19 cellular contexts compared by ENCODE assay signal in genomic region chr12:25699454-25699853, GRCh38.
DNase-seq lines count a peak whose midpoint lies in the region; ATAC-seq, FAIRE-seq and TF ChIP-seq lines count a peak whose summit lies in the region.
"Had no signal": no experiment of that assay in that cellular context is flagged by ENCODE, and none has a peak within 500 bp of the region (broad histone marks: within the 10 kb centered on the region; RNA-seq: fewer than 3 reads in every experiment).

No MANE protein-coding gene starts in this region.

- no peak overlapping the region for H2AFZ ChIP-seq in K562 (ENCODE audit: low read depth, low read length)

- peaks cover 23% of the 10 kb centered on the region for H3K4me1 Mint-ChIP-seq in MCF 10A (ENCODE audit: insufficient read depth, unreplicated experiment)
- H3K4me1 Mint-ChIP-seq in activated T-cell treated with anti-CD3 and anti-CD28 coated beads, Interleukin-2, amount 50 U/mL, for 24 hours (ENCODE audit: low read depth) = no peaks in the 10 kb centered on the region
- H3K4me1 Mint-ChIP-seq: CD8-positive, alpha-beta memory T cell had no signal

- H3K36me3 ChIP-seq in breast epithelium (no peaks in the 10 kb centered on the region), K562 (ENCODE audit: control insufficient read depth, insufficient read depth, low read length) (no peaks in the 10 kb centered on the region)
- H3K36me3 ChIP-seq: BLaER1, SJSA1 had no signal

- no peaks in the 10 kb centered on the region for H3K4me1 ChIP-seq in breast epithelium
- no peaks in the 10 kb centered on the region; a peak in 1 of 5 replicates for H3K4me1 ChIP-seq in K562 (replicated peaks in 1 of 2; ENCODE audit: control insufficient read depth in 2 of 2, insufficient read depth in 2 of 2, low read length in 2 of 2)

- WGBS in K562 (ENCODE audit: insufficient coverage, low coverage, missing lambda C conversion rate) = 0% methylated on average over 1 of the region's 1 CpG

- ATAC-seq in K562 = no peak
- ATAC-seq in GM18858 (IDR thresholded peaks at IDR 0.05; ENCODE audit: unreplicated experiment) = no peak

- H3K27me3 Mint-ChIP-seq in MCF 10A (ENCODE audit: insufficient read depth, unreplicated experiment) = no peaks in the 10 kb centered on the region
- no peaks in the 10 kb centered on the region for H3K27me3 Mint-ChIP-seq in activated T-cell treated with anti-CD3 and anti-CD28 coated beads, Interleukin-2, amount 50 U/mL, for 24 hours

- H3K27me3 ChIP-seq in breast epithelium (no peaks in the 10 kb centered on the region), K562 (ENCODE audit: control insufficient read depth in 2 of 2, insufficient read depth in 2 of 2, low read length in 2 of 2) (no peaks in the 10 kb centered on the region)
- H3K27me3 ChIP-seq: BLaER1, SJSA1 had no signal

- H3K9ac ChIP-seq in K562 (ENCODE audit: insufficient read depth in 1 of 2, low read depth in 2 of 2, low read length in 2 of 2) = no peak overlapping the region
- H3K9ac ChIP-seq: BLaER1 had no signal

- POLR2A ChIA-PET in MCF 10A (lab: Yijun Ruan, JAX) (no interaction called here), K562 (lab: Yijun Ruan, JAX) (no interaction called here)

- H3K4me3 ChIP-seq in breast epithelium (no peak overlapping the region), K562 (no peak overlapping the region), fibroblast of mammary gland (ENCODE audit: control insufficient read depth, low read depth, low read length) (no peak overlapping the region)
- H3K4me3 ChIP-seq: BLaER1, SJSA1 had no signal

- H3K27ac ChIP-seq in breast epithelium (no peak overlapping the region), K562 (ENCODE audit: extremely low read depth, low read depth, low read length) (no peak overlapping the region)
- H3K27ac ChIP-seq: 22Rv1, BLaER1, SJSA1 had no signal

- no TSS peak for BruUV-seq in MCF 10A (replicated peaks; lab: Mats Ljungman, UMichigan)
- no TSS peak for BruUV-seq in K562 (replicated peaks; lab: Mats Ljungman, UMichigan)

- TF ChIP-seq POLR2A in breast epithelium (IDR thresholded peaks at IDR 0.05) = no peak
- TF ChIP-seq POLR2A in K562 (conservative IDR thresholded peaks at IDR 0.05) = no peak

- no peaks in the 10 kb centered on the region for H4K20me1 ChIP-seq in K562 (replicated peaks; ENCODE audit: control insufficient read depth, insufficient read depth, low read length)
- H4K20me1 ChIP-seq: BLaER1 had no signal

- TF ChIP-seq RAD21 in K562 (CRISPR knock-in tag; conservative IDR thresholded peaks at IDR 0.05 in 1 of 2, IDR thresholded peaks at IDR 0.05 in 1 of 2) = no peak

- H3K27ac Mint-ChIP-seq in MCF 10A (ENCODE audit: low read depth, unreplicated experiment) = peak overlapping the region; percentile 52
- no peak overlapping the region for H3K27ac Mint-ChIP-seq in activated T-cell treated with anti-CD3 and anti-CD28 coated beads, Interleukin-2, amount 50 U/mL, for 24 hours
- H3K27ac Mint-ChIP-seq: CD8-positive, alpha-beta memory T cell had no signal

- no peak overlapping the region for H3K4me3 Mint-ChIP-seq in MCF 10A (ENCODE audit: unreplicated experiment)
- no peak overlapping the region for H3K4me3 Mint-ChIP-seq in activated T-cell treated with anti-CD3 and anti-CD28 coated beads, Interleukin-2, amount 50 U/mL, for 24 hours
- H3K4me3 Mint-ChIP-seq: CD8-positive, alpha-beta memory T cell had no signal

- CTCF ChIA-PET in MCF 10A (lab: Yijun Ruan, JAX) = interaction anchor here (0.6 kb wide), 1 partner anchor 9 kb away, joined by 3 read pairs; no protein-coding TSS in a partner anchor
- CTCF ChIA-PET in K562 (lab: Yijun Ruan, JAX; ENCODE audit: low intra/inter-chr PET ratio) = no interaction called here

- no peak for TF ChIP-seq CTCF in MCF 10A (IDR thresholded peaks at IDR 0.05; ENCODE audit: unreplicated experiment)
- TF ChIP-seq CTCF in breast epithelium (IDR thresholded peaks at IDR 0.05) = no peak
- TF ChIP-seq CTCF in K562 (IDR thresholded peaks at IDR 0.05 in 2 of 3, conservative IDR thresholded peaks at IDR 0.05 in 1 of 3; ENCODE audit: insufficient read depth in 2 of 3, low read depth in 1 of 3, low read length in 3 of 3) = no peak
- no peak for TF ChIP-seq CTCF in fibroblast of mammary gland (conservative IDR thresholded peaks at IDR 0.05; ENCODE audit: control insufficient read depth, insufficient read depth, low read depth, low read length)
- TF ChIP-seq CTCF in GM13977 (IDR thresholded peaks at IDR 0.05; ENCODE audit: extremely low read depth, insufficient read depth, missing control alignments) = no peak

- in situ Hi-C loops in K562 (cut with MboI) = no loop called here
- in situ Hi-C loops in GM13977 (cut with MboI; ENCODE audit: low pct_unique_long_range_greater_than_20kb, low sequenced_read_pairs, unreplicated experiment) = no loop called here

- H3K9me3 Mint-ChIP-seq in MCF 10A (ENCODE audit: unreplicated experiment) = peaks cover 23% of the 10 kb centered on the region
- no peaks in the 10 kb centered on the region for H3K9me3 Mint-ChIP-seq in activated T-cell treated with anti-CD3 and anti-CD28 coated beads, Interleukin-2, amount 50 U/mL, for 24 hours

- intact Hi-C loops in MCF 10A (cut with micrococcal nuclease) = no loop called here
- intact Hi-C loops in breast epithelium (cut with DNase I; ENCODE audit: low total_unique reads) = no loop called here
- intact Hi-C loops in K562 (cut with micrococcal nuclease) = no loop called here

- H3K36me3 Mint-ChIP-seq in MCF 10A (ENCODE audit: insufficient read depth, unreplicated experiment) = peaks cover 5% of the 10 kb centered on the region
- H3K36me3 Mint-ChIP-seq in activated T-cell treated with anti-CD3 and anti-CD28 coated beads, Interleukin-2, amount 50 U/mL, for 24 hours (ENCODE audit: low read depth) = no peaks in the 10 kb centered on the region
- H3K36me3 Mint-ChIP-seq: CD8-positive, alpha-beta memory T cell had no signal

- H3K4me2 ChIP-seq in K562 (ENCODE audit: insufficient read depth, low read length) = no peak overlapping the region
- H3K4me2 ChIP-seq: BLaER1 had no signal

- H3K79me2 ChIP-seq in K562 (ENCODE audit: control insufficient read depth, insufficient read depth, low read length) = no peaks in the 10 kb centered on the region

- no peak for FAIRE-seq in K562 (lab: Jason Lieb, UNC)
- FAIRE-seq: GM12891 had no signal

- no peaks in the 10 kb centered on the region for H3K9me1 ChIP-seq in K562 (ENCODE audit: control insufficient read depth, insufficient read depth, low read length)

- H3K9me3 ChIP-seq in breast epithelium = peaks cover 6% of the 10 kb centered on the region in 2 donors
- no peaks in the 10 kb centered on the region; the same call in 1 of the 2 replicates for H3K9me3 ChIP-seq in K562 (replicated peaks; ENCODE audit: control insufficient read depth, insufficient read depth, low read depth, low read length)
- H3K9me3 ChIP-seq: SJSA1 had no signal

- DNase-seq in MCF 10A (ENCODE audit: unreplicated experiment) (no peak), breast epithelium (ENCODE audit: low spot score in 2 of 2) (no peak), K562 (ENCODE audit: extremely low read depth in 1 of 4, low spot score in 3 of 4) (no peak), fibroblast of mammary gland (ENCODE audit: low read depth) (peak; percentile 65), GM13977 (ENCODE audit: low spot score) (no peak), SHP77 treated with DMSO at 0.1 percent for 48 hours (lab: John Stamatoyannopoulos, UW) (no peak)
- DNase-seq in activated T-cell treated with anti-CD3 and anti-CD28 coated beads, Interleukin-2, amount 50 U/mL, for 24 hours = no peak
- DNase-seq: CD8-positive, alpha-beta memory T cell; DND-41; GF-D8; H7; Kasumi-1; NCI-H1105 treated with DMSO at 0.1 percent for 48 hours; NCI-H187 had no signal

- TF ChIP-seq EP300 in K562 (IDR thresholded peaks at IDR 0.05; ENCODE audit: low read length) = no peak

TF ChIP-seq in K562, 482 proteins besides CTCF, POLR2A, EP300 and RAD21:
- TF ChIP-seq KDM4B (IDR thresholded peaks at IDR 0.05; ENCODE audit: borderline replicate concordance in 2 of 2, low read depth in 1 of 2) (no peak), JUND (IDR thresholded peaks at IDR 0.05; ENCODE audit: borderline replicate concordance, low read depth, low read length) (peak; percentile 65; the same call in 1 of the 2 replicates), JUND (tag; IDR thresholded peaks at IDR 0.05; ENCODE audit: borderline replicate concordance, low read depth, low read length) (no peak), FOSL1 (tag; conservative IDR thresholded peaks at IDR 0.05) (peak; percentile 62), ATF3 (IDR thresholded peaks at IDR 0.05) (peak; percentile 19; the same call in 1 of the 2 replicates), ATF3 (CRISPR knock-in tag; conservative IDR thresholded peaks at IDR 0.05) (no peak)
